In the genomic region with DNA sequence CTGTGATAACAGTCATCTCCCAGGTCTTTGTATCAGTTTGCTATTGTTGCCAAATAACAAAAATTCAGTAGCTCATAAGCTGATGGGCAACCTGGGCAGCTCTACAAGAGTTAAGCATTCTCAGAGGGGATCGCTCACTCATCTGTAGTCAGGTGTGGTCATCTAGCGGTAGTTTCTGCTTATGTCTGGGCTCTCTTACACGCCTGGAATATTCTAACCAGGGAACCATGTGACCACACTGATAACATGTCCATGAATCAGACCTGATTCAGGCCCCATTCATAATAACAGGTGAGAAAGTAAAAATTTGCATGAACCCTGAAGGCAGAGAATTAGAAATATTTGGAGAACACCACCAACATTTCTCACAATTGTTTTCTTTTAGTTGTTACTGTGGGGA, we compare ENCODE assay signal across 27 cellular contexts.
A peak's percentile ranks its signal among the peaks of the same experiment; 100 is the strongest.
DNase-seq lines count a peak whose midpoint lies in the region; ATAC-seq, FAIRE-seq and TF ChIP-seq lines count a peak whose summit lies in the region.
"Had no signal": no experiment of that assay in that cellular context is flagged by ENCODE, and none has a peak within 500 bp of the region (broad histone marks: within the 10 kb centered on the region; RNA-seq: fewer than 3 reads in every experiment).

No MANE protein-coding gene starts in this region.

- ATAC-seq in HG03457 (IDR thresholded peaks at IDR 0.05; ENCODE audit: unreplicated experiment), result peak; percentile 81
- ATAC-seq: A549 had no signal

- peaks cover 0 to 2% (median 0%) of the 10 kb centered on the region in 6 donors for H3K9me3 Mint-ChIP-seq in immature natural killer cell
- H3K9me3 Mint-ChIP-seq: CD4-positive, alpha-beta T cell had no signal

- no peak for FAIRE-seq in bronchial epithelial cell (lab: Jason Lieb, UNC)
- FAIRE-seq: A549, D721Med, GM12891, GM18507, H1 had no signal

- no peaks in the 10 kb centered on the region for H3K36me3 ChIP-seq in bronchial epithelial cell (ENCODE audit: control insufficient read depth, insufficient read depth, low read length)
- H3K36me3 ChIP-seq: BE2C; BLaER1 treated with 17β-estradiol and CSF1 and Interleukin-3, amounts not matched to agents 10 nM and 100 nM had no signal

- no peak overlapping the region for H3K27ac Mint-ChIP-seq in immature natural killer cell
- H3K27ac Mint-ChIP-seq: CD14-positive monocyte; CD4-positive, alpha-beta T cell; CD8-positive, alpha-beta memory T cell had no signal

- no peaks in the 10 kb centered on the region for H3K27me3 Mint-ChIP-seq in immature natural killer cell (ENCODE audit: low read depth in 3 of 3)
- H3K27me3 Mint-ChIP-seq: CD4-positive, alpha-beta T cell; CD8-positive, alpha-beta memory T cell had no signal

- no peak for TF ChIP-seq CTCF in bronchial epithelial cell (IDR thresholded peaks at IDR 0.05; ENCODE audit: insufficient read depth, low read length, severe bottlenecking)

- no peak overlapping the region for H3K4me3 ChIP-seq in bronchial epithelial cell (ENCODE audit: low read depth, low read length)
- H3K4me3 ChIP-seq: A549; BLaER1 treated with 17β-estradiol and CSF1 and Interleukin-3, amounts not matched to agents 10 nM and 100 nM; GM23248 had no signal

- H3K4me3 Mint-ChIP-seq in immature natural killer cell, result no peak overlapping the region
- H3K4me3 Mint-ChIP-seq: CD14-positive monocyte; CD4-positive, alpha-beta T cell; CD8-positive, alpha-beta memory T cell had no signal

- no peaks in the 10 kb centered on the region for H3K4me1 Mint-ChIP-seq in immature natural killer cell
- H3K4me1 Mint-ChIP-seq: CD14-positive monocyte; CD8-positive, alpha-beta memory T cell had no signal

- peaks cover 0 to 3% (median 0%) of the 10 kb centered on the region in 3 donors for H3K36me3 Mint-ChIP-seq in immature natural killer cell
- H3K36me3 Mint-ChIP-seq: CD14-positive monocyte; CD8-positive, alpha-beta memory T cell had no signal

- H3K27me3 ChIP-seq in bronchial epithelial cell (ENCODE audit: control insufficient read depth, insufficient read depth, low read length), result no peaks in the 10 kb centered on the region
- H3K27me3 ChIP-seq: BE2C; BLaER1 treated with 17β-estradiol and CSF1 and Interleukin-3, amounts not matched to agents 10 nM and 100 nM had no signal

- DNase-seq in M059J (ENCODE audit: low read depth) (peak; percentile 3), bronchial epithelial cell (ENCODE audit: low read depth) (peak; percentile 69), kidney tubule cell (ENCODE audit: low spot score) (peak; percentile 47), occipital lobe (lab: John Stamatoyannopoulos, UW) (no peak), NCI-H187 treated with DMSO at 0.1 percent for 48 hours (lab: John Stamatoyannopoulos, UW) (no peak), immature natural killer cell (no peak)
- DNase-seq: 8988T; ACHN; AML-193; BE2C; CD4-positive, alpha-beta T cell; CD8-positive, alpha-beta memory T cell; DMS 273 treated with DMSO at 0.1 percent for 48 hours; DMS79; EL; GDM1; GM23248; H7; HCEC 1CT had no signal

Comparison
In these comparisons a context has a peak if more than half of its experiments do, and no peak if none do; other contexts are left out.
1. DNase-seq: peak in M059J (single experiment), bronchial epithelial cell (single experiment) and kidney tubule cell (single experiment); none in occipital lobe (single experiment), NCI-H187 treated with DMSO at 0.1 percent for 48 hours (single experiment) and immature natural killer cell (0 of 3).